Comparison of ENCODE assay signal across 16 cellular contexts in the genomic region with DNA sequence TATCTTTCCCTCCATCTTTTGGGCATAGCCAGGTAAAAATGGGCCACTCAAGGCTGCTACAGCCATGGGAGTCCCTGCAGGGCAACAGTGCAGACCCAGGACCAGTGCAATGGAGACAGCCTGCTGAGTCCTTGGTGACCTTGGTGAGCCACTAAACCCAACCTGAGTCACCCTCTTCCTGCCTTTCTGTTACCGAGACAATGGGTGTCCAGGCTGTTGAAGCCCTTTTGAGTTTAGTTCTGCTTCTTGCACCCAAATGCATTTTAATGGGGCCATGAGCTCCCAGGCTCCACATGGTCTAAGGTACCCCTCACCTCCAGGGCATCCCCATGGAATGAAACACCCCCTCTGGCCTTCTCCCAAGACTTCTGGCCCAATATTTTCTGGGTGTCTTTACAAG. TPM values are rescaled to one million over a fixed set of nuclear protein-coding genes. Genes with fewer than 3 reads are reported as not detected.
A peak's percentile ranks its signal among the peaks of the same experiment; 100 is the strongest.
DNase-seq lines count a peak whose midpoint lies in the region; ATAC-seq and TF ChIP-seq lines count a peak whose summit lies in the region.
"Had no signal": no experiment of that assay in that cellular context is flagged by ENCODE, and none has a peak within 500 bp of the region (broad histone marks: within the 10 kb centered on the region; RNA-seq: fewer than 3 reads in every experiment).

No MANE protein-coding gene starts in this region.

- intact Hi-C loops in esophagus muscularis mucosa (cut with DNase I): no loop called here

- H3K27me3 ChIP-seq in esophagus muscularis mucosa: no peaks in the 10 kb centered on the region
- H3K27me3 ChIP-seq: hepatocyte had no signal

- H3K27ac ChIP-seq in esophagus muscularis mucosa (replicated peaks in 1 of 4): peak overlapping the region; percentile 86 to 95 (median 93)
- H3K27ac ChIP-seq in temporal lobe (ENCODE audit: low read depth, low read length): peak overlapping the region; percentile 94

- peak overlapping the region; percentile 92 for H3K4me3 Mint-ChIP-seq in activated T-cell treated with anti-CD3 and anti-CD28 coated beads, Interleukin-2, amount 50 U/mL, for 4 hours
- peak overlapping the region; percentile 88 for H3K4me3 Mint-ChIP-seq in activated CD4-positive, alpha-beta T cell treated with anti-CD3 and anti-CD28 coated beads, Interleukin-2, amount 10 ng/mL, durations not matched to agents 7 days and 5 days

- CTCF ChIA-PET in activated CD4-positive, alpha-beta T cell treated with anti-CD3 and anti-CD28 coated beads, Interleukin-2, amount 10 ng/mL, durations not matched to agents 7 days and 5 days (lab: Charles Lee): interaction anchor here (1.3 to 2.5 kb wide), 3 partner anchors 12 to 29 kb away, joined by 4 to 8 read pairs (median 6); no protein-coding TSS in a partner anchor

- no peak overlapping the region for H3K4me3 ChIP-seq in esophagus muscularis mucosa
- H3K4me3 ChIP-seq: hepatocyte had no signal

- DNase-seq in activated T-cell treated with anti-CD3 and anti-CD28 coated beads, Interleukin-2, amount 50 U/mL, for 4 hours: no peak
- DNase-seq in activated T-cell treated with anti-CD3 and anti-CD28 coated beads for 4 hours (no peak), esophagus muscularis mucosa (ENCODE audit: extremely low spot score) (no peak), NCI-H1694 (lab: John Stamatoyannopoulos, UW) (no peak), DMS 273 (lab: John Stamatoyannopoulos, UW; ENCODE audit: unreplicated experiment) (no peak)
- DNase-seq in activated CD4-positive, alpha-beta T cell treated with anti-CD3 and anti-CD28 coated beads, Interleukin-2, amount 10 ng/mL, durations not matched to agents 7 days and 5 days: peak; percentile 34
- DNase-seq: ACHN, GDM1, NCI-H2171, SHP77, trophoblast cell had no signal

- H3K36me3 ChIP-seq in esophagus muscularis mucosa: peaks cover 0 to 9% (median 0%) of the 10 kb centered on the region in 4 donors

- POLR2A ChIA-PET in activated CD4-positive, alpha-beta T cell treated with anti-CD3 and anti-CD28 coated beads, Interleukin-2, amount 10 ng/mL, durations not matched to agents 7 days and 5 days (lab: Charles Lee): no interaction called here

- TF ChIP-seq POLR2A in esophagus muscularis mucosa (IDR thresholded peaks at IDR 0.05; ENCODE audit: low read depth): no peak

- no peaks in the 10 kb centered on the region for H3K9me3 Mint-ChIP-seq in activated T-cell treated with anti-CD3 and anti-CD28 coated beads, Interleukin-2, amount 50 U/mL, for 4 hours
- H3K9me3 Mint-ChIP-seq in activated CD4-positive, alpha-beta T cell treated with anti-CD3 and anti-CD28 coated beads, Interleukin-2, amount 10 ng/mL, durations not matched to agents 7 days and 5 days: no peaks in the 10 kb centered on the region

- 78% methylated on average over 1 of the region's 1 CpG for WGBS in esophagus muscularis mucosa

- peak overlapping the region; percentile 94 for H3K27ac Mint-ChIP-seq in activated CD4-positive, alpha-beta T cell treated with anti-CD3 and anti-CD28 coated beads, Interleukin-2, amount 10 ng/mL, durations not matched to agents 7 days and 5 days

- H3K36me3 Mint-ChIP-seq in activated T-cell treated with anti-CD3 and anti-CD28 coated beads, Interleukin-2, amount 50 U/mL, for 4 hours (ENCODE audit: insufficient read depth): peaks cover 9% of the 10 kb centered on the region
- peaks cover 13% of the 10 kb centered on the region for H3K36me3 Mint-ChIP-seq in activated CD4-positive, alpha-beta T cell treated with anti-CD3 and anti-CD28 coated beads, Interleukin-2, amount 10 ng/mL, durations not matched to agents 7 days and 5 days (ENCODE audit: low read depth)

- no peak for TF ChIP-seq EP300 in esophagus muscularis mucosa (IDR thresholded peaks at IDR 0.05)

- no peak for TF ChIP-seq CTCF in esophagus muscularis mucosa (IDR thresholded peaks at IDR 0.05)

- ATAC-seq in activated T-cell treated with anti-CD3 and anti-CD28 coated beads, Interleukin-2, amount 50 U/mL, for 4 hours: peak in 1 of 2 donors; percentile 30
- no peak for ATAC-seq in GM19397 (IDR thresholded peaks at IDR 0.05; ENCODE audit: unreplicated experiment)
- ATAC-seq: HCT116 had no signal

- H3K4me1 ChIP-seq in esophagus muscularis mucosa: peaks cover 31 to 47% (median 37%) of the 10 kb centered on the region in 4 donors

- H3K9me3 ChIP-seq in esophagus muscularis mucosa: no peaks in the 10 kb centered on the region

- H3K4me1 Mint-ChIP-seq in activated T-cell treated with anti-CD3 and anti-CD28 coated beads, Interleukin-2, amount 50 U/mL, for 4 hours (ENCODE audit: low read depth): peaks cover 92% of the 10 kb centered on the region
- H3K4me1 Mint-ChIP-seq in activated CD4-positive, alpha-beta T cell treated with anti-CD3 and anti-CD28 coated beads, Interleukin-2, amount 10 ng/mL, durations not matched to agents 7 days and 5 days: peaks cover 82% of the 10 kb centered on the region

- H3K27me3 Mint-ChIP-seq in activated T-cell treated with anti-CD3 and anti-CD28 coated beads, Interleukin-2, amount 50 U/mL, for 4 hours (ENCODE audit: low read depth): no peaks in the 10 kb centered on the region
- no peaks in the 10 kb centered on the region for H3K27me3 Mint-ChIP-seq in activated CD4-positive, alpha-beta T cell treated with anti-CD3 and anti-CD28 coated beads, Interleukin-2, amount 10 ng/mL, durations not matched to agents 7 days and 5 days

RNA-seq across cellular contexts. Expression of a gene that starts 0.9 kb away (rescaled TPM):
- total RNA-seq in activated T-cell treated with anti-CD3 and anti-CD28 coated beads, Interleukin-2, amount 50 U/mL, for 4 hours: 1 to 10 TPM; 5.7 to 8.0 (median 7.4) TPM
- 100 to 1,000 TPM; 136 to 137 TPM for total RNA-seq in activated CD4-positive, alpha-beta T cell treated with anti-CD3 and anti-CD28 coated beads, Interleukin-2, amount 10 ng/mL, durations not matched to agents 7 days and 5 days
- total RNA-seq in esophagus muscularis mucosa (10 to 100 TPM in 3 of 4 donors, 1 to 10 TPM in 1; 9.1 to 28.0 (median 20.1) TPM), temporal lobe (3.0 TPM)

RNA-seq across cellular contexts. Expression of a gene that starts 27.4 kb away (rescaled TPM):
- total RNA-seq in activated T-cell treated with anti-CD3 and anti-CD28 coated beads, Interleukin-2, amount 50 U/mL, for 4 hours: not detected
- total RNA-seq in activated CD4-positive, alpha-beta T cell treated with anti-CD3 and anti-CD28 coated beads, Interleukin-2, amount 10 ng/mL, durations not matched to agents 7 days and 5 days: under 1 TPM in 1 of 2 experiments, not detected in 1; 0.29 TPM
- total RNA-seq in esophagus muscularis mucosa (not detected), temporal lobe (0.25 TPM)

RNA-seq across cellular contexts. Expression of a gene that starts 29.9 kb away (rescaled TPM):
- total RNA-seq in activated T-cell treated with anti-CD3 and anti-CD28 coated beads, Interleukin-2, amount 50 U/mL, for 4 hours: not detected
- total RNA-seq in activated CD4-positive, alpha-beta T cell treated with anti-CD3 and anti-CD28 coated beads, Interleukin-2, amount 10 ng/mL, durations not matched to agents 7 days and 5 days: not detected
- total RNA-seq in esophagus muscularis mucosa: not detected
- not detected for total RNA-seq in temporal lobe
- total RNA-seq: hepatocyte, HT-29 had no signal

RNA-seq across cellular contexts. Expression of a gene that starts 44.8 kb away (rescaled TPM):
- total RNA-seq in activated T-cell treated with anti-CD3 and anti-CD28 coated beads, Interleukin-2, amount 50 U/mL, for 4 hours: under 1 TPM; 0.05 to 0.24 (median 0.13) TPM
- total RNA-seq in activated CD4-positive, alpha-beta T cell treated with anti-CD3 and anti-CD28 coated beads, Interleukin-2, amount 10 ng/mL, durations not matched to agents 7 days and 5 days: not detected
- total RNA-seq in esophagus muscularis mucosa (1 to 10 TPM; 2.7 to 4.6 (median 3.6) TPM), temporal lobe (1.5 TPM)

Comparison
In these comparisons a context has a peak if more than half of its experiments do, and no peak if none do; other contexts are left out.
1. RNA of a gene that starts 0.9 kb away (total RNA-seq): 136 to 137 TPM in activated CD4-positive, alpha-beta T cell treated with anti-CD3 and anti-CD28 coated beads, Interleukin-2, amount 10 ng/mL, durations not matched to agents 7 days and 5 days; 9.1 to 28.0 TPM in esophagus muscularis mucosa, 5.7 to 8.0 TPM in activated T-cell treated with anti-CD3 and anti-CD28 coated beads, Interleukin-2, amount 50 U/mL, for 4 hours and 3.0 TPM in temporal lobe (single experiment); every median in the first group is over 4 times any median in the second.